Comparison of ENCODE assay signal across 9 cellular contexts in genomic region chr1:224211262-224211962, GRCh38. TPM values are rescaled to one million over a fixed set of nuclear protein-coding genes. Genes with fewer than 3 reads are reported as not detected.
A peak's percentile ranks its signal among the peaks of the same experiment; 100 is the strongest.
DNase-seq lines count a peak whose midpoint lies in the region; ATAC-seq and TF ChIP-seq lines count a peak whose summit lies in the region.
"Had no signal": no experiment of that assay in that cellular context is flagged by ENCODE, and none has a peak within 500 bp of the region (broad histone marks: within the 10 kb centered on the region; RNA-seq: fewer than 3 reads in every experiment).

No MANE protein-coding gene starts in this region.

- H3K27ac Mint-ChIP-seq in osteocyte (ENCODE audit: unreplicated experiment): no peak overlapping the region

- DNase-seq in BE2C (peak; percentile 85), NAMALWA (ENCODE audit: low spot score) (peak; percentile 43), SJCRH30 (peak; percentile 47 to 73), left ventricle myocardium superior (no peak), testis (no peak), osteocyte (ENCODE audit: extremely low spot score, unreplicated experiment) (no peak), epidermal melanocyte (ENCODE audit: insufficient read length, low spot score) (no peak)
- DNase-seq: activated CD4-positive, alpha-beta T cell treated with anti-CD3 and anti-CD28 coated beads for 4 hours had no signal

- no peaks in the 10 kb centered on the region for H3K27me3 Mint-ChIP-seq in osteocyte (ENCODE audit: unreplicated experiment)

- TF ChIP-seq CTCF in BE2C (IDR thresholded peaks at IDR 0.05; ENCODE audit: low read depth, low read length): no peak
- TF ChIP-seq CTCF in testis (IDR thresholded peaks at IDR 0.05): no peak
- TF ChIP-seq CTCF in osteocyte (IDR thresholded peaks at IDR 0.05): no peak

- no peak overlapping the region for H3K4me3 ChIP-seq in BE2C (ENCODE audit: low read depth, low read length)
- H3K4me3 ChIP-seq in SJCRH30: no peak overlapping the region
- no peak overlapping the region for H3K4me3 ChIP-seq in testis

- H3K36me3 ChIP-seq in BE2C (no peaks in the 10 kb centered on the region), SJCRH30 (no peaks in the 10 kb centered on the region), testis (ENCODE audit: low read depth, missing control alignments) (no peaks in the 10 kb centered on the region)

- H3K27ac ChIP-seq in SJCRH30: no peak overlapping the region
- H3K27ac ChIP-seq in testis: no peak overlapping the region

- no peak for TF ChIP-seq POLR2A in testis (IDR thresholded peaks at IDR 0.05)

- peaks cover 8% of the 10 kb centered on the region for H3K4me1 Mint-ChIP-seq in osteocyte (ENCODE audit: unreplicated experiment)

- no peaks in the 10 kb centered on the region for H3K9me3 ChIP-seq in BE2C
- no peaks in the 10 kb centered on the region for H3K9me3 ChIP-seq in SJCRH30 (replicated peaks)
- no peaks in the 10 kb centered on the region for H3K9me3 ChIP-seq in testis

- no peak overlapping the region for H3K4me3 Mint-ChIP-seq in osteocyte (ENCODE audit: unreplicated experiment)

- H3K27me3 ChIP-seq in BE2C: no peaks in the 10 kb centered on the region
- no peaks in the 10 kb centered on the region for H3K27me3 ChIP-seq in SJCRH30
- no peaks in the 10 kb centered on the region for H3K27me3 ChIP-seq in testis

- H3K9me3 Mint-ChIP-seq in osteocyte (ENCODE audit: unreplicated experiment): no peaks in the 10 kb centered on the region

- H3K4me1 ChIP-seq in BE2C (peaks cover 13% of the 10 kb centered on the region), SJCRH30 (peaks cover 25% of the 10 kb centered on the region), testis (no peaks in the 10 kb centered on the region)

- no peaks in the 10 kb centered on the region for H3K36me3 Mint-ChIP-seq in osteocyte (ENCODE audit: unreplicated experiment)

- ATAC-seq in left ventricle myocardium superior (peak; percentile 84), GM21619 (IDR thresholded peaks at IDR 0.05; ENCODE audit: unreplicated experiment) (no peak)

- WGBS in testis, 2 donors: 42 to 68% methylated on average over 4 of the region's 4 CpGs

- intact Hi-C loops in left ventricle myocardium superior (cut with micrococcal nuclease): no loop called here
- intact Hi-C loops in testis (cut with DNase I; ENCODE audit: low total_unique reads): no loop called here

RNA-seq across cellular contexts. Expression of gene DEGS1, which starts 28.4 kb away (rescaled TPM):
- 64.6 TPM for polyA plus RNA-seq in BE2C (2012; ENCODE audit: insufficient read depth, insufficient read length, low read depth)
- total RNA-seq in SJCRH30 (2014; rRNA removed; shearing (Covaris generic)): 86.4 and 92.2 TPM in 2 replicates
- total RNA-seq in left ventricle myocardium superior: 61.5 TPM
- total RNA-seq in testis: 10 to 100 TPM; 58.1 to 60.5 TPM
- polyA plus RNA-seq in testis (ENCODE audit: insufficient read depth, low read depth, low replicate concordance): 83.0 TPM
- total RNA-seq in osteocyte: 110 and 117 TPM in 2 replicates

Comparison
In these comparisons a context has a peak if more than half of its experiments do, and no peak if none do; other contexts are left out.
1. DNase-seq: peak in BE2C (single experiment), NAMALWA (single experiment) and SJCRH30 (2 of 2); none in left ventricle myocardium superior (single experiment), testis (single experiment), osteocyte (single experiment) and epidermal melanocyte (single experiment).